8 cellular contexts compared by ENCODE assay signal in genomic region chr5:139844472-139845145, GRCh38. TPM values are rescaled to one million over a fixed set of nuclear protein-coding genes. Genes with fewer than 3 reads are reported as not detected.
DNase-seq lines count a peak whose midpoint lies in the region; ATAC-seq, FAIRE-seq and TF ChIP-seq lines count a peak whose summit lies in the region.

No MANE protein-coding gene starts in this region.

- H3K36me3 ChIP-seq in K562 (ENCODE audit: control insufficient read depth, insufficient read depth, low read length) = no peaks in the 10 kb centered on the region

- in situ Hi-C loops in K562 (cut with MboI) = loop anchor here (5.0 kb wide), 1 partner anchor 57 kb away; no protein-coding TSS in a partner anchor

- DNase-seq in AG10803 (ENCODE audit: low read depth) (peak; percentile 71), GM19240 (ENCODE audit: insufficient read length, low spot score) (peak; percentile 88), NCI-H1105 (lab: John Stamatoyannopoulos, UW) (peak; percentile 50), UCSD-AML1 (lab: John Stamatoyannopoulos, UW; ENCODE audit: unreplicated experiment) (peak; percentile 73), K562 (ENCODE audit: extremely low read depth in 1 of 4, low spot score in 3 of 4) (peak; percentile 78 to 86 (median 78)), inferior parietal cortex (ENCODE audit: extremely low spot score) (peak; percentile 85)
- peak; percentile 60 to 74 for DNase-seq in stimulated activated CD4-positive, alpha-beta T cell treated with anti-CD3 and anti-CD28 coated beads, Interleukin-15, amount 100 ng/mL, for 48 hours (ENCODE audit: low read depth in 2 of 2)

- peak; percentile 65 to 75 for TF ChIP-seq RAD21 in K562 (CRISPR knock-in tag; conservative IDR thresholded peaks at IDR 0.05 in 1 of 2, IDR thresholded peaks at IDR 0.05 in 1 of 2)

- no peak overlapping the region for H3K27ac ChIP-seq in K562 (ENCODE audit: extremely low read depth, low read depth, low read length)

- H3K4me3 ChIP-seq in AG10803 (ENCODE audit: low read length) (no peak overlapping the region), K562 (no peak overlapping the region)

- BruUV-seq in K562 (replicated peaks; lab: Mats Ljungman, UMichigan) = no TSS peak

- ATAC-seq in K562 (peak; percentile 94), GM21360 (IDR thresholded peaks at IDR 0.05; ENCODE audit: unreplicated experiment) (no peak)

- WGBS in K562 (ENCODE audit: insufficient coverage, low coverage, missing lambda C conversion rate) = 10% methylated on average over 17 of the region's 18 CpGs

- TF ChIP-seq CTCF in AG10803 (conservative IDR thresholded peaks at IDR 0.05; ENCODE audit: low read length) = peak; percentile 83
- TF ChIP-seq CTCF in K562 (IDR thresholded peaks at IDR 0.05 in 2 of 3, conservative IDR thresholded peaks at IDR 0.05 in 1 of 3; ENCODE audit: insufficient read depth in 2 of 3, low read depth in 1 of 3, low read length in 3 of 3) = peak; percentile 89 to 95 (median 91)

- intact Hi-C loops in K562 (cut with micrococcal nuclease) = loop anchor here (1.0 to 5.0 kb wide), 2 partner anchors 57 to 212 kb away; no protein-coding TSS in a partner anchor

- no peak overlapping the region for H2AFZ ChIP-seq in K562 (ENCODE audit: low read depth, low read length)

- H3K9me1 ChIP-seq in K562 (ENCODE audit: control insufficient read depth, insufficient read depth, low read length) = no peaks in the 10 kb centered on the region

- peaks cover 0 to 9% of the 10 kb centered on the region in 2 experiments; a peak in 2 of 5 replicates for H3K4me1 ChIP-seq in K562 (replicated peaks in 1 of 2; ENCODE audit: control insufficient read depth in 2 of 2, insufficient read depth in 2 of 2, low read length in 2 of 2)

- no peaks in the 10 kb centered on the region for H3K9me3 ChIP-seq in K562 (replicated peaks; ENCODE audit: control insufficient read depth, insufficient read depth, low read depth, low read length)

- H3K9ac ChIP-seq in K562 (ENCODE audit: insufficient read depth in 1 of 2, low read depth in 2 of 2, low read length in 2 of 2) = no peak overlapping the region

- POLR2A ChIA-PET in K562 (lab: Yijun Ruan, JAX) = no interaction called here

- TF ChIP-seq EP300 in K562 (IDR thresholded peaks at IDR 0.05; ENCODE audit: low read length) = no peak

- H3K79me2 ChIP-seq in K562 (ENCODE audit: control insufficient read depth, insufficient read depth, low read length) = no peaks in the 10 kb centered on the region

- peak; percentile 93 for FAIRE-seq in K562 (lab: Jason Lieb, UNC)

- H4K20me1 ChIP-seq in K562 (replicated peaks; ENCODE audit: control insufficient read depth, insufficient read depth, low read length) = peaks cover 7% of the 10 kb centered on the region

- no peak for TF ChIP-seq POLR2A in K562 (conservative IDR thresholded peaks at IDR 0.05)

- peaks cover 32 to 60% of the 10 kb centered on the region in 2 experiments for H3K27me3 ChIP-seq in K562 (ENCODE audit: control insufficient read depth in 2 of 2, insufficient read depth in 2 of 2, low read length in 2 of 2)

- no peak overlapping the region for H3K4me2 ChIP-seq in K562 (ENCODE audit: insufficient read depth, low read length)

- CTCF ChIA-PET in K562 (lab: Yijun Ruan, JAX; ENCODE audit: low intra/inter-chr PET ratio) = interaction anchor here (0.6 to 3.1 kb wide), 5 partner anchors 57 to 763 kb away, joined by 3 to 20 read pairs (median 3); no protein-coding TSS in a partner anchor

TF ChIP-seq in K562, 482 proteins besides CTCF, POLR2A, EP300 and RAD21 (continues in another document):
- no peak for TF ChIP-seq ZBTB33 (CRISPR knock-in tag; IDR thresholded peaks at IDR 0.05)
- TF ChIP-seq ZNF212 (CRISPR knock-in tag; IDR thresholded peaks at IDR 0.05) = no peak
- TF ChIP-seq FOXK2 (conservative IDR thresholded peaks at IDR 0.05 in 1 of 2, IDR thresholded peaks at IDR 0.05 in 1 of 2; ENCODE audit: low read depth in 2 of 2) = no peak
- TF ChIP-seq BDP1 (IDR thresholded peaks at IDR 0.05; ENCODE audit: insufficient read depth, insufficient read length) = no peak
- TF ChIP-seq MIER1 (IDR thresholded peaks at IDR 0.05; ENCODE audit: low read depth) = no peak
- TF ChIP-seq CBX2 (IDR thresholded peaks at IDR 0.05; ENCODE audit: insufficient read depth, low read length, poor library complexity, severe bottlenecking) = no peak
- no peak for TF ChIP-seq FOXP1 (CRISPR knock-in tag; IDR thresholded peaks at IDR 0.05)
- peak; percentile 39; the same call in 1 of the 2 replicates for TF ChIP-seq STAG1 (CRISPR knock-in tag; IDR thresholded peaks at IDR 0.05; ENCODE audit: borderline replicate concordance)
- TF ChIP-seq HSF4 (CRISPR knock-in tag; IDR thresholded peaks at IDR 0.05; ENCODE audit: borderline replicate concordance) = no peak
- TF ChIP-seq, protein P1, sequence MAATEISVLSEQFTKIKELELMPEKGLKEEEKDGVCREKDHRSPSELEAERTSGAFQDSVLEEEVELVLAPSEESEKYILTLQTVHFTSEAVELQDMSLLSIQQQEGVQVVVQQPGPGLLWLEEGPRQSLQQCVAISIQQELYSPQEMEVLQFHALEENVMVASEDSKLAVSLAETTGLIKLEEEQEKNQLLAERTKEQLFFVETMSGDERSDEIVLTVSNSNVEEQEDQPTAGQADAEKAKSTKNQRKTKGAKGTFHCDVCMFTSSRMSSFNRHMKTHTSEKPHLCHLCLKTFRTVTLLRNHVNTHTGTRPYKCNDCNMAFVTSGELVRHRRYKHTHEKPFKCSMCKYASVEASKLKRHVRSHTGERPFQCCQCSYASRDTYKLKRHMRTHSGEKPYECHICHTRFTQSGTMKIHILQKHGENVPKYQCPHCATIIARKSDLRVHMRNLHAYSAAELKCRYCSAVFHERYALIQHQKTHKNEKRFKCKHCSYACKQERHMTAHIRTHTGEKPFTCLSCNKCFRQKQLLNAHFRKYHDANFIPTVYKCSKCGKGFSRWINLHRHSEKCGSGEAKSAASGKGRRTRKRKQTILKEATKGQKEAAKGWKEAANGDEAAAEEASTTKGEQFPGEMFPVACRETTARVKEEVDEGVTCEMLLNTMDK (IDR thresholded peaks at IDR 0.05; ENCODE audit: borderline replicate concordance, insufficient read depth, low read depth, low read length, poor library complexity, severe bottlenecking) = peak; percentile 69
- TF ChIP-seq U2AF2 (optimal IDR thresholded peaks at IDR 0.05; ENCODE audit: low read depth, low read length) = no peak
- peak in 1 of 2 experiments; percentile 58; a peak in 2 of 4 replicates for TF ChIP-seq MAZ (CRISPR knock-in tag; conservative IDR thresholded peaks at IDR 0.05 in 1 of 2, IDR thresholded peaks at IDR 0.05 in 1 of 2)
- TF ChIP-seq, protein P2, sequence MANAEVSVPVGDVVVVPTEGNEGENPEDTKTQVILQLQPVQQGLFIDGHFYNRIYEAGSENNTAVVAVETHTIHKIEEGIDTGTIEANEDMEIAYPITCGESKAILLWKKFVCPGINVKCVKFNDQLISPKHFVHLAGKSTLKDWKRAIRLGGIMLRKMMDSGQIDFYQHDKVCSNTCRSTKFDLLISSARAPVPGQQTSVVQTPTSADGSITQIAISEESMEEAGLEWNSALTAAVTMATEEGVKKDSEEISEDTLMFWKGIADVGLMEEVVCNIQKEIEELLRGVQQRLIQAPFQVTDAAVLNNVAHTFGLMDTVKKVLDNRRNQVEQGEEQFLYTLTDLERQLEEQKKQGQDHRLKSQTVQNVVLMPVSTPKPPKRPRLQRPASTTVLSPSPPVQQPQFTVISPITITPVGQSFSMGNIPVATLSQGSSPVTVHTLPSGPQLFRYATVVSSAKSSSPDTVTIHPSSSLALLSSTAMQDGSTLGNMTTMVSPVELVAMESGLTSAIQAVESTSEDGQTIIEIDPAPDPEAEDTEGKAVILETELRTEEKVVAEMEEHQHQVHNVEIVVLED (CRISPR knock-in tag; IDR thresholded peaks at IDR 0.05) = no peak

RNA-seq across cellular contexts. Expression of gene PSD2, which starts 49.0 kb away (rescaled TPM):
- total RNA-seq in K562 (2011; cell fraction: chromatin; rRNA removed; ENCODE audit: low replicate concordance) = 0.09 TPM in 2 replicates
- total RNA-seq in K562 (2011; cell fraction: nucleolus; rRNA removed) = under 0.01 TPM in 1 of 2 replicates, not detected in the other
- total RNA-seq in K562 (2011; cell fraction: nucleoplasm; rRNA removed) = not detected in 2 replicates
- total RNA-seq in K562 (2014; rRNA removed) = 0.09 TPM in 1 of 2 replicates, not detected in the other
- total RNA-seq in K562 (2014; rRNA removed; fragmentation: Illumina TruSeq; extraction: Trizol) = not detected in 2 replicates
- not detected in 2 replicates for total RNA-seq in K562 (2015; rRNA removed; fragmentation: Illumina TruSeq; extraction: Trizol)
- total RNA-seq in K562 (2021) = 0.04 and 0.07 TPM in 2 replicates
- 0.04 and 0.11 TPM in 2 replicates for polyA plus RNA-seq in K562 (2011; rRNA removed)
- 0.09 TPM in 1 of 2 replicates, not detected in the other for polyA plus RNA-seq in K562 (2011; cell fraction: cytosol; rRNA removed)
- polyA plus RNA-seq in K562 (2011; cell fraction: nucleus; rRNA removed) = 0.18 and 0.29 TPM in 2 replicates
- polyA plus RNA-seq in K562 (2012) = 0.01 and 0.06 TPM in 2 replicates
- 0.01 TPM in 1 of 2 replicates, not detected in the other for polyA plus RNA-seq in K562 (2014; fragmentation: Illumina TruSeq; extraction: Trizol)
- not detected for polyA plus RNA-seq in K562 (2014; fragmentation: Nextera tagmentation; extraction: Ambion mirVana)
- 0.01 TPM in 1 of 2 replicates, not detected in the other for polyA plus RNA-seq in K562 (2014; rRNA removed)
- 0.03 TPM in 1 of 2 replicates, not detected in the other for polyA minus RNA-seq in K562 (2011; rRNA and poly(A)+ RNA removed)
- not detected in 2 replicates for polyA minus RNA-seq in K562 (2011; cell fraction: cytosol; rRNA and poly(A)+ RNA removed)
- polyA minus RNA-seq in K562 (2011; cell fraction: nucleus; rRNA and poly(A)+ RNA removed) = 0.11 TPM in 1 of 2 replicates, not detected in the other
